In genomic region chr17:17028059-17028877, GRCh38 we compare ENCODE assay signal across 1 cellular context.
A peak's percentile ranks its signal among the peaks of the same experiment; 100 is the strongest.
TF ChIP-seq lines count a peak whose summit lies in the region.

No MANE protein-coding gene starts in this region.

TF ChIP-seq in HepG2, 621 proteins besides CTCF, POLR2A, EP300 and RAD21 (continued from another document and continues in another):
- no peak for TF ChIP-seq HMGXB3 (CRISPR knock-in tag; IDR thresholded peaks at IDR 0.05; ENCODE audit: borderline replicate concordance)
- TF ChIP-seq POGK (CRISPR knock-in tag; conservative IDR thresholded peaks at IDR 0.05): peak; percentile 78; the same call in 1 of the 2 replicates
- 0 out of 2 replicates have a peak, but pooled peaks have one; percentile 10 for TF ChIP-seq MXD3 (CRISPR knock-in tag; IDR thresholded peaks at IDR 0.05)
- peak; percentile 40; the same call in 1 of the 2 replicates for TF ChIP-seq LBX2 (CRISPR knock-in tag; IDR thresholded peaks at IDR 0.05; ENCODE audit: borderline replicate concordance)
- TF ChIP-seq TFE3 (CRISPR knock-in tag; IDR thresholded peaks at IDR 0.05): peak; percentile 80
- peak; percentile 63; the same call in 1 of the 2 replicates for TF ChIP-seq ZNF792 (CRISPR knock-in tag; IDR thresholded peaks at IDR 0.05)
- peak; percentile 75 for TF ChIP-seq HNF4A (CRISPR knock-in tag; IDR thresholded peaks at IDR 0.05)
- no peak for TF ChIP-seq ZNF275 (CRISPR knock-in tag; IDR thresholded peaks at IDR 0.05; ENCODE audit: borderline replicate concordance)
- TF ChIP-seq ZNF256 (CRISPR knock-in tag; conservative IDR thresholded peaks at IDR 0.05): no peak
- TF ChIP-seq ZNF589 (CRISPR knock-in tag; conservative IDR thresholded peaks at IDR 0.05): no peak
- no peak for TF ChIP-seq ZNF121 (CRISPR knock-in tag; IDR thresholded peaks at IDR 0.05)
- no peak for TF ChIP-seq E2F2 (CRISPR knock-in tag; IDR thresholded peaks at IDR 0.05; ENCODE audit: borderline replicate concordance)
- peak; percentile 30; the same call in 1 of the 2 replicates for TF ChIP-seq ZBTB38 (CRISPR knock-in tag; IDR thresholded peaks at IDR 0.05)
- peak; percentile 68 for TF ChIP-seq CREB1 (IDR thresholded peaks at IDR 0.05)
- no peak; the same call in 1 of the 2 replicates for TF ChIP-seq CREB1 (CRISPR knock-in tag; IDR thresholded peaks at IDR 0.05)
- peak; percentile 49; the same call in 1 of the 2 replicates for TF ChIP-seq FOXP4 (CRISPR knock-in tag; IDR thresholded peaks at IDR 0.05)
- TF ChIP-seq ZNF678 (CRISPR knock-in tag; IDR thresholded peaks at IDR 0.05): no peak
- TF ChIP-seq NFE2L1 (CRISPR knock-in tag; IDR thresholded peaks at IDR 0.05; ENCODE audit: borderline replicate concordance): no peak
- TF ChIP-seq TCF7L2 (IDR thresholded peaks at IDR 0.05; ENCODE audit: low read depth, low read length): no peak
- no peak for TF ChIP-seq TOE1 (CRISPR knock-in tag; IDR thresholded peaks at IDR 0.05)
- TF ChIP-seq TAF1 (CRISPR knock-in tag; IDR thresholded peaks at IDR 0.05): 0 out of 2 replicates have a peak, but pooled peaks have one; percentile 32
- TF ChIP-seq MEIS1 (CRISPR knock-in tag; IDR thresholded peaks at IDR 0.05; ENCODE audit: borderline replicate concordance): peak; percentile 71; the same call in 1 of the 2 replicates
- TF ChIP-seq ZNF331 (CRISPR knock-in tag; IDR thresholded peaks at IDR 0.05): peak; percentile 55; the same call in 1 of the 2 replicates
- TF ChIP-seq ZNF687 (CRISPR knock-in tag; IDR thresholded peaks at IDR 0.05): peak; percentile 96
- TF ChIP-seq SP4 (CRISPR knock-in tag; IDR thresholded peaks at IDR 0.05): peak; percentile 85
- no peak for TF ChIP-seq PLRG1 (conservative IDR thresholded peaks at IDR 0.05)
- 0 out of 2 replicates have a peak, but pooled peaks have one; percentile 40 for TF ChIP-seq ZIK1 (CRISPR knock-in tag; IDR thresholded peaks at IDR 0.05; ENCODE audit: borderline replicate concordance, low read depth)
- no peak for TF ChIP-seq ZNF280D (CRISPR knock-in tag; IDR thresholded peaks at IDR 0.05)
- TF ChIP-seq TCF12 (IDR thresholded peaks at IDR 0.05): no peak
- TF ChIP-seq TCF12 (CRISPR knock-in tag; IDR thresholded peaks at IDR 0.05): no peak
- TF ChIP-seq RARA (CRISPR knock-in tag; IDR thresholded peaks at IDR 0.05): peak; percentile 59; the same call in 1 of the 2 replicates
- no peak for TF ChIP-seq MAF1 (CRISPR knock-in tag; IDR thresholded peaks at IDR 0.05; ENCODE audit: borderline replicate concordance)
- TF ChIP-seq DPF2 (CRISPR knock-in tag; IDR thresholded peaks at IDR 0.05; ENCODE audit: borderline replicate concordance, low read depth): peak; percentile 63; the same call in 1 of the 2 replicates
